In genomic region chr3:153162513-153163348, GRCh38 we compare ENCODE assay signal across 1 cellular context.
TF ChIP-seq lines count a peak whose summit lies in the region.

No MANE protein-coding gene starts in this region.

TF ChIP-seq in HepG2, 621 proteins besides CTCF, POLR2A, EP300 and RAD21 (continued from another document and continues in another):
- TF ChIP-seq ZBTB37 (CRISPR knock-in tag; IDR thresholded peaks at IDR 0.05) (no peak), PBX3 (CRISPR knock-in tag; IDR thresholded peaks at IDR 0.05; ENCODE audit: borderline replicate concordance) (no peak), TEAD3 (CRISPR knock-in tag; optimal IDR thresholded peaks at IDR 0.05; ENCODE audit: borderline replicate concordance) (peak; percentile 5), THAP9 (CRISPR knock-in tag; IDR thresholded peaks at IDR 0.05; ENCODE audit: borderline replicate concordance) (peak; percentile 55; the same call in 1 of the 2 replicates), ZNF776 (CRISPR knock-in tag; IDR thresholded peaks at IDR 0.05) (no peak), NFIC (IDR thresholded peaks at IDR 0.05; ENCODE audit: low read length) (no peak), SNAPC2 (CRISPR knock-in tag; IDR thresholded peaks at IDR 0.05) (no peak), ZNF225 (CRISPR knock-in tag; IDR thresholded peaks at IDR 0.05) (no peak), PLRG1 (conservative IDR thresholded peaks at IDR 0.05) (no peak), BORCS8-MEF2B (CRISPR knock-in tag; IDR thresholded peaks at IDR 0.05) (no peak), ARID5B (CRISPR knock-in tag; IDR thresholded peaks at IDR 0.05) (no peak), GABPB1 (CRISPR knock-in tag; IDR thresholded peaks at IDR 0.05) (peak; percentile 35; the same call in 1 of the 2 replicates), CENPT (CRISPR knock-in tag; IDR thresholded peaks at IDR 0.05; ENCODE audit: low read depth) (no peak), CEBPG (CRISPR knock-in tag; IDR thresholded peaks at IDR 0.05) (no peak), ZBTB26 (CRISPR knock-in tag; IDR thresholded peaks at IDR 0.05; ENCODE audit: borderline replicate concordance) (no peak), SRSF1 (optimal IDR thresholded peaks at IDR 0.05; ENCODE audit: low read depth, low read length) (no peak), TFDP2 (CRISPR knock-in tag; IDR thresholded peaks at IDR 0.05) (no peak), TBX3 (IDR thresholded peaks at IDR 0.05; ENCODE audit: borderline replicate concordance) (no peak), ZNF501 (CRISPR knock-in tag; IDR thresholded peaks at IDR 0.05) (no peak), ZNF430 (CRISPR knock-in tag; IDR thresholded peaks at IDR 0.05) (no peak), ZFP36 (IDR thresholded peaks at IDR 0.05; ENCODE audit: borderline replicate concordance, low read depth, low read length, partially characterized antibody) (no peak), POGK (CRISPR knock-in tag; conservative IDR thresholded peaks at IDR 0.05) (peak; percentile 81), ZBTB33 (CRISPR knock-in tag; IDR thresholded peaks at IDR 0.05) (no peak), PAX8 (CRISPR knock-in tag; IDR thresholded peaks at IDR 0.05; ENCODE audit: borderline replicate concordance) (no peak), ZNF260 (CRISPR knock-in tag; IDR thresholded peaks at IDR 0.05; ENCODE audit: borderline replicate concordance, low read depth) (no peak), SUZ12 (IDR thresholded peaks at IDR 0.05; ENCODE audit: low read depth, low read length) (no peak), ZHX2 (IDR thresholded peaks at IDR 0.05; ENCODE audit: low read depth) (no peak), ZHX2 (CRISPR knock-in tag; IDR thresholded peaks at IDR 0.05; ENCODE audit: borderline replicate concordance) (no peak), ZNF800 (CRISPR knock-in tag; IDR thresholded peaks at IDR 0.05) (peak; percentile 74; the same call in 1 of the 2 replicates), STAG1 (CRISPR knock-in tag; IDR thresholded peaks at IDR 0.05) (no peak), MLLT10 (CRISPR knock-in tag; IDR thresholded peaks at IDR 0.05) (no peak)
